In genomic region chr2:120672526-120673204, GRCh38 we compare ENCODE assay signal across 19 cellular contexts.
"Had no signal": no experiment of that assay in that cellular context is flagged by ENCODE, and none has a peak within 500 bp of the region (broad histone marks: within the 10 kb centered on the region; RNA-seq: fewer than 3 reads in every experiment).

No MANE protein-coding gene starts in this region.

- H3K4me3 Mint-ChIP-seq: activated CD4-positive, alpha-beta T cell treated with anti-CD3 and anti-CD28 coated beads, Interleukin-2, amount 10 ng/mL, durations not matched to agents 24 days and 14 days; activated naive CD4-positive, alpha-beta T cell treated with anti-CD3 and anti-CD28 coated beads, Interleukin-2, amount 50 U/mL, for 24 hours; activated T-cell treated with anti-CD3 and anti-CD28 coated beads, Interleukin-2, amount 50 U/mL, for 72 hours; dendritic cell treated with granulocyte-macrophage colony-stimulating factor and Interleukin-4, amounts not matched to agents 40 ng/mL and 50 ng/mL, for 4 days; nephron; stimulated activated naive CD8-positive, alpha-beta T cell treated with anti-CD3 and anti-CD28 coated beads, Interleukin-15, Interleukin-2, amounts not matched to agents 100 ng/mL and 50 ng/mL, for 24 hours had no signal

- ATAC-seq: activated T-cell treated with anti-CD3 and anti-CD28 coated beads, Interleukin-2, amount 50 U/mL, for 72 hours; esophagus mucosa; gastrocnemius medialis; left lung had no signal

- DNase-seq: activated CD4-positive, alpha-beta T cell treated with anti-CD3 and anti-CD28 coated beads, Interleukin-2, amount 10 ng/mL, durations not matched to agents 24 days and 14 days; activated CD8-positive, alpha-beta memory T cell treated with anti-CD3 and anti-CD28 coated beads, Interleukin-2, amount 50 U/mL, for 4 hours; activated effector memory CD4-positive, alpha-beta T cell treated with anti-CD3 and anti-CD28 coated beads, Interleukin-2, amount 50 U/mL, for 16 hours; activated T-cell treated with anti-CD3 and anti-CD28 coated beads, Interleukin-2, amount 50 U/mL, for 72 hours; effector CD8-positive, alpha-beta T cell; gastrocnemius medialis; heart left ventricle; kidney; left lung; midbrain; occipital lobe; stimulated activated CD4-positive, alpha-beta T cell treated with anti-CD3 and anti-CD28 coated beads, Interleukin-2, amount 100 ng/mL, for 24 hours; T-helper 9 cell; trophoblast cell had no signal

- H3K27ac Mint-ChIP-seq: activated CD4-positive, alpha-beta T cell treated with anti-CD3 and anti-CD28 coated beads, Interleukin-2, amount 10 ng/mL, durations not matched to agents 24 days and 14 days; activated naive CD4-positive, alpha-beta T cell treated with anti-CD3 and anti-CD28 coated beads, Interleukin-2, amount 50 U/mL, for 24 hours; activated T-cell treated with anti-CD3 and anti-CD28 coated beads, Interleukin-2, amount 50 U/mL, for 72 hours; dendritic cell treated with granulocyte-macrophage colony-stimulating factor and Interleukin-4, amounts not matched to agents 40 ng/mL and 50 ng/mL, for 4 days; nephron; stimulated activated naive CD8-positive, alpha-beta T cell treated with anti-CD3 and anti-CD28 coated beads, Interleukin-15, Interleukin-2, amounts not matched to agents 100 ng/mL and 50 ng/mL, for 24 hours had no signal

- H3K9me3 Mint-ChIP-seq: activated CD4-positive, alpha-beta T cell treated with anti-CD3 and anti-CD28 coated beads, Interleukin-2, amount 10 ng/mL, durations not matched to agents 24 days and 14 days; activated naive CD4-positive, alpha-beta T cell treated with anti-CD3 and anti-CD28 coated beads, Interleukin-2, amount 50 U/mL, for 24 hours; dendritic cell treated with granulocyte-macrophage colony-stimulating factor and Interleukin-4, amounts not matched to agents 40 ng/mL and 50 ng/mL, for 4 days; stimulated activated naive CD8-positive, alpha-beta T cell treated with anti-CD3 and anti-CD28 coated beads, Interleukin-15, Interleukin-2, amounts not matched to agents 100 ng/mL and 50 ng/mL, for 24 hours had no signal

- H3K4me1 Mint-ChIP-seq: activated naive CD4-positive, alpha-beta T cell treated with anti-CD3 and anti-CD28 coated beads, Interleukin-2, amount 50 U/mL, for 24 hours had no signal

- H3K36me3 Mint-ChIP-seq: activated naive CD4-positive, alpha-beta T cell treated with anti-CD3 and anti-CD28 coated beads, Interleukin-2, amount 50 U/mL, for 24 hours had no signal
